9 cellular contexts compared by ENCODE assay signal in the genomic region with DNA sequence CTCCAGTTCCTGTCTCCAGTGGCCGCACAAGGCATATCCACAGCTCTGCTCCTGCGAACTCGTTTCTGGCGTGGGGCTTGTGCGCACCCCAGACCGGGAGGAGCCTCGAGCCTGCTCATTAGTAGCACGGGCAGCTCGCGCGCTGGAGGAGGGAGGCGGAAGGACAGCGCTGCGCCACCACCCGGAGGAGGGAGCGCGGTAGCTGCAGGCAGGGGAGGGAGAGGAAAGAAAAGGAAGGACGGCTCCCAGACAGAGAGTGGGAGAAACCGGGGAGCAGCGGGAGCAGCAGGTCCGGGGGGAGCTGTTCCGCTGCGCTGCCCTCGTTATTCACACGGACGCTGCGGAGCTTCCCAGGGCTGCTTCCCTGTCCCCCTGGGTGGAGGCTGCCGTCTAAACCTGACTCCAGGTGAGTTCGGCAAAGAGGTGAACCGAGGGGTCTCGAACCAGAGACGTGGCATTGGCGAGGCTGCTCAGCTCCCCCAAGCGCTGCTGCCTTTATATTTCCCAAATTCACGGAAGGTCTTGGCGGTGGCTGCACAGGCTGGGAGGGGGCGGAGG.
DNase-seq lines count a peak whose midpoint lies in the region; ATAC-seq lines count a peak whose summit lies in the region.
"Had no signal": no experiment of that assay in that cellular context is flagged by ENCODE, and none has a peak within 500 bp of the region (broad histone marks: within the 10 kb centered on the region; RNA-seq: fewer than 3 reads in every experiment).

No MANE protein-coding gene starts in this region.

- H3K4me1 ChIP-seq in NT2/D1 (ENCODE audit: insufficient read depth, insufficient read length) = no peaks in the 10 kb centered on the region
- no peaks in the 10 kb centered on the region for H3K4me1 ChIP-seq in effector memory CD4-positive, alpha-beta T cell (ENCODE audit: control insufficient read depth, insufficient read depth, low read length, poor library complexity, severe bottlenecking)

- peaks cover 3% of the 10 kb centered on the region for H3K27me3 ChIP-seq in H7 (ENCODE audit: control insufficient read depth, insufficient read depth, low read length)
- peaks cover 21% of the 10 kb centered on the region for H3K27me3 ChIP-seq in NT2/D1 (ENCODE audit: insufficient read depth, insufficient read length)
- no peaks in the 10 kb centered on the region for H3K27me3 ChIP-seq in effector memory CD4-positive, alpha-beta T cell (replicated peaks; ENCODE audit: control insufficient read depth, insufficient read depth, low read length, poor library complexity, severe bottlenecking)

- H3K27ac ChIP-seq in effector memory CD4-positive, alpha-beta T cell (ENCODE audit: insufficient read depth, low read length, poor library complexity, severe bottlenecking) = no peak overlapping the region

- DNase-seq in H7 (peak; percentile 68), NT2/D1 (ENCODE audit: low read depth, low spot score) (peak; percentile 49), globus pallidus (ENCODE audit: low spot score) (peak; percentile 2), posterior vena cava (ENCODE audit: low spot score) (peak; percentile 77), NCI-H446 treated with DMSO at 0.1 percent for 48 hours (lab: John Stamatoyannopoulos, UW) (no peak)
- no peak for DNase-seq in effector memory CD4-positive, alpha-beta T cell
- DNase-seq: Karpas-422 had no signal

- intact Hi-C loops in posterior vena cava (cut with DNase I) = no loop called here

- ATAC-seq in HG03039 (IDR thresholded peaks at IDR 0.05; ENCODE audit: unreplicated experiment) (no peak), GM21381 (IDR thresholded peaks at IDR 0.05; ENCODE audit: unreplicated experiment) (no peak)

- no peaks in the 10 kb centered on the region for H3K9me3 ChIP-seq in NT2/D1 (ENCODE audit: insufficient read depth, low read length)
- H3K9me3 ChIP-seq in effector memory CD4-positive, alpha-beta T cell (ENCODE audit: control insufficient read depth, low read length) = no peaks in the 10 kb centered on the region

- H3K4me3 ChIP-seq in H7 (ENCODE audit: insufficient read depth, low read depth, low read length) (peak overlapping the region; percentile 83), NT2/D1 (ENCODE audit: insufficient read length, low read depth) (peak overlapping the region; percentile 81)
- no peak overlapping the region for H3K4me3 ChIP-seq in effector memory CD4-positive, alpha-beta T cell (ENCODE audit: insufficient read depth, low read depth, low read length, poor library complexity, severe bottlenecking)

- peak overlapping the region; percentile 77 for H3K9ac ChIP-seq in NT2/D1 (ENCODE audit: insufficient read length, low read depth)

- no peaks in the 10 kb centered on the region for H3K36me3 ChIP-seq in H7 (replicated peaks; ENCODE audit: control insufficient read depth, insufficient read depth, low read length)
- no peaks in the 10 kb centered on the region for H3K36me3 ChIP-seq in NT2/D1 (ENCODE audit: insufficient read depth, insufficient read length, low read length)
- no peaks in the 10 kb centered on the region for H3K36me3 ChIP-seq in effector memory CD4-positive, alpha-beta T cell (ENCODE audit: control insufficient read depth, insufficient read depth, low read length)

Comparison
In these comparisons a context has a peak if more than half of its experiments do, and no peak if none do; other contexts are left out.
1. DNase-seq: peak in H7 (single experiment), NT2/D1 (single experiment), globus pallidus (single experiment) and posterior vena cava (single experiment); none in effector memory CD4-positive, alpha-beta T cell (0 of 3) and NCI-H446 treated with DMSO at 0.1 percent for 48 hours (single experiment).